In genomic region chr5:139912804-139913203, GRCh38 we compare ENCODE assay signal across 22 cellular contexts.
"Had no signal": no experiment of that assay in that cellular context is flagged by ENCODE, and none has a peak within 500 bp of the region (broad histone marks: within the 10 kb centered on the region; RNA-seq: fewer than 3 reads in every experiment).

No MANE protein-coding gene starts in this region.

- H3K27me3 ChIP-seq: ascending aorta, breast epithelium, left lung had no signal

- H3K9me3 Mint-ChIP-seq: activated CD4-positive, alpha-beta T cell treated with anti-CD3 and anti-CD28 coated beads, Interleukin-2, amount 10 ng/mL, durations not matched to agents 24 days and 14 days; activated naive CD4-positive, alpha-beta T cell treated with anti-CD3 and anti-CD28 coated beads, Interleukin-2, amount 10 ng/mL, durations not matched to agents 7 days and 5 days; activated naive CD8-positive, alpha-beta T cell treated with anti-CD3 and anti-CD28 coated beads, Interleukin-2, amount 50 U/mL, for 24 hours; nephron progenitor cell; stimulated activated effector memory CD8-positive, alpha-beta T cell treated with anti-CD3 and anti-CD28 coated beads, Interleukin-12 subunit alpha, Interleukin-12 subunit beta, amount 100 ng/mL, for 72 hours had no signal

- H3K36me3 Mint-ChIP-seq: activated naive CD4-positive, alpha-beta T cell treated with anti-CD3 and anti-CD28 coated beads, Interleukin-2, amount 10 ng/mL, durations not matched to agents 7 days and 5 days; stimulated activated effector memory CD8-positive, alpha-beta T cell treated with anti-CD3 and anti-CD28 coated beads, Interleukin-12 subunit alpha, Interleukin-12 subunit beta, amount 100 ng/mL, for 72 hours had no signal

- H3K4me3 ChIP-seq: ascending aorta, breast epithelium, left lung, thoracic aorta, upper lobe of right lung had no signal

- FAIRE-seq: frontal cortex, kidney had no signal

- H3K4me1 ChIP-seq: ascending aorta, breast epithelium, left lung, upper lobe of right lung had no signal

- ATAC-seq: activated CD8-positive, alpha-beta T cell treated with anti-CD3 and anti-CD28 coated beads, Interleukin-2, amount 10 ng/mL, durations not matched to agents 7 days and 5 days; activated naive CD8-positive, alpha-beta T cell treated with anti-CD3 and anti-CD28 coated beads, Interleukin-2, amount 50 U/mL, for 24 hours; left lung; stimulated activated effector memory CD8-positive, alpha-beta T cell treated with anti-CD3 and anti-CD28 coated beads, Interleukin-12 subunit alpha, Interleukin-12 subunit beta, amount 100 ng/mL, for 72 hours; upper lobe of right lung had no signal

- H3K27ac Mint-ChIP-seq: activated CD4-positive, alpha-beta T cell treated with anti-CD3 and anti-CD28 coated beads, Interleukin-2, amount 10 ng/mL, durations not matched to agents 24 days and 14 days; activated CD8-positive, alpha-beta T cell treated with anti-CD3 and anti-CD28 coated beads, Interleukin-2, amount 10 ng/mL, durations not matched to agents 7 days and 5 days; activated naive CD4-positive, alpha-beta T cell treated with anti-CD3 and anti-CD28 coated beads, Interleukin-2, amount 10 ng/mL, durations not matched to agents 7 days and 5 days; activated naive CD8-positive, alpha-beta T cell treated with anti-CD3 and anti-CD28 coated beads, Interleukin-2, amount 50 U/mL, for 24 hours; nephron progenitor cell; stimulated activated effector memory CD8-positive, alpha-beta T cell treated with anti-CD3 and anti-CD28 coated beads, Interleukin-12 subunit alpha, Interleukin-12 subunit beta, amount 100 ng/mL, for 72 hours had no signal

- H3K4me1 Mint-ChIP-seq: activated CD4-positive, alpha-beta T cell treated with anti-CD3 and anti-CD28 coated beads, Interleukin-2, amount 10 ng/mL, durations not matched to agents 24 days and 14 days; activated naive CD4-positive, alpha-beta T cell treated with anti-CD3 and anti-CD28 coated beads, Interleukin-2, amount 10 ng/mL, durations not matched to agents 7 days and 5 days; activated naive CD8-positive, alpha-beta T cell treated with anti-CD3 and anti-CD28 coated beads, Interleukin-2, amount 50 U/mL, for 24 hours; nephron progenitor cell; stimulated activated effector memory CD8-positive, alpha-beta T cell treated with anti-CD3 and anti-CD28 coated beads, Interleukin-12 subunit alpha, Interleukin-12 subunit beta, amount 100 ng/mL, for 72 hours had no signal

- H3K4me3 Mint-ChIP-seq: activated CD4-positive, alpha-beta T cell treated with anti-CD3 and anti-CD28 coated beads, Interleukin-2, amount 10 ng/mL, durations not matched to agents 24 days and 14 days; activated CD8-positive, alpha-beta T cell treated with anti-CD3 and anti-CD28 coated beads, Interleukin-2, amount 10 ng/mL, durations not matched to agents 7 days and 5 days; activated naive CD4-positive, alpha-beta T cell treated with anti-CD3 and anti-CD28 coated beads, Interleukin-2, amount 10 ng/mL, durations not matched to agents 7 days and 5 days; activated naive CD8-positive, alpha-beta T cell treated with anti-CD3 and anti-CD28 coated beads, Interleukin-2, amount 50 U/mL, for 24 hours; nephron progenitor cell; stimulated activated effector memory CD8-positive, alpha-beta T cell treated with anti-CD3 and anti-CD28 coated beads, Interleukin-12 subunit alpha, Interleukin-12 subunit beta, amount 100 ng/mL, for 72 hours had no signal

- H3K36me3 ChIP-seq: ascending aorta, breast epithelium, left lung, thoracic aorta, upper lobe of right lung had no signal

- H3K27ac ChIP-seq: ascending aorta, breast epithelium, left lung, thoracic aorta, upper lobe of right lung had no signal

- H3K9me3 ChIP-seq: ascending aorta, breast epithelium, left lung, thoracic aorta, upper lobe of right lung had no signal

- DNase-seq: activated CD4-positive, alpha-beta T cell treated with anti-CD3 and anti-CD28 coated beads, Interleukin-2, amount 10 ng/mL, durations not matched to agents 24 days and 14 days; activated CD4-positive, CD25-positive, alpha-beta regulatory T cell; activated CD8-positive, alpha-beta T cell treated with anti-CD3 and anti-CD28 coated beads, Interleukin-2, amount 10 ng/mL, durations not matched to agents 7 days and 5 days; activated effector memory CD4-positive, alpha-beta T cell treated with Interleukin-2 at 50 U/mL for 16 hours; activated naive CD4-positive, alpha-beta T cell treated with anti-CD3 and anti-CD28 coated beads, Interleukin-2, amount 10 ng/mL, durations not matched to agents 7 days and 5 days; activated naive CD8-positive, alpha-beta T cell treated with anti-CD3 and anti-CD28 coated beads, Interleukin-2, amount 50 U/mL, for 24 hours; activated T-cell treated with anti-CD3 and anti-CD28 coated beads, Interleukin-2, amount 50 U/mL, for 48 hours; cerebellar nuclear complex; effector CD4-positive, alpha-beta T cell; kidney; left lung; mammary epithelial cell; midbrain; nephron progenitor cell; stimulated activated CD4-positive, alpha-beta T cell treated with anti-CD3 and anti-CD28 coated beads, Interleukin-4, amount 100 ng/mL, for 24 hours; T1000; upper lobe of right lung had no signal
